In genomic region chr1:161662684-161663339, GRCh38 we compare ENCODE assay signal across 10 cellular contexts. TPM values are rescaled to one million over a fixed set of nuclear protein-coding genes. Genes with fewer than 3 reads are reported as not detected.
DNase-seq lines count a peak whose midpoint lies in the region; ATAC-seq and TF ChIP-seq lines count a peak whose summit lies in the region.
"Not testable (repeated sequence)": the region's sequence is repeated elsewhere in the genome, so short reads cannot be mapped to it uniquely, and the experiment has no call there.
"Had no signal": no experiment of that assay in that cellular context is flagged by ENCODE, and none has a peak within 500 bp of the region (broad histone marks: within the 10 kb centered on the region; RNA-seq: fewer than 3 reads in every experiment).

FCGR2B (plus strand) TSS chr1:161663143; CDS start chr1:161663242, 99 bp downstream.

- not testable (repeated sequence) for TF ChIP-seq CTCF in gastroesophageal sphincter (IDR thresholded peaks at IDR 0.05); omental fat pad (IDR thresholded peaks at IDR 0.05)

- not testable (repeated sequence) for H3K9me3 ChIP-seq in gastroesophageal sphincter

- H3K27me3 ChIP-seq in gastroesophageal sphincter = not testable (repeated sequence)

- not testable (repeated sequence) for TF ChIP-seq POLR2A in gastroesophageal sphincter (IDR thresholded peaks at IDR 0.05)

- not testable (repeated sequence) for H3K36me3 ChIP-seq in gastroesophageal sphincter

- H3K27ac ChIP-seq in gastroesophageal sphincter = not testable (repeated sequence)

- not testable (repeated sequence) for TF ChIP-seq EP300 in gastroesophageal sphincter (IDR thresholded peaks at IDR 0.05)

- H3K4me3 ChIP-seq in gastroesophageal sphincter = not testable (repeated sequence)

- not testable (repeated sequence) for DNase-seq in omental fat pad (ENCODE audit: low spot score)

- peak; percentile 44 for ATAC-seq in GM18520 (IDR thresholded peaks at IDR 0.05; ENCODE audit: unreplicated experiment)
- ATAC-seq in GM19463 (IDR thresholded peaks at IDR 0.05; ENCODE audit: unreplicated experiment) = peak; percentile 55
- ATAC-seq in HG02571 (IDR thresholded peaks at IDR 0.05; ENCODE audit: unreplicated experiment) = peak; percentile 65
- peak; percentile 75 for ATAC-seq in HG03064 (IDR thresholded peaks at IDR 0.05; ENCODE audit: low read depth, unreplicated experiment)
- peak; percentile 57 for ATAC-seq in HG03520 (IDR thresholded peaks at IDR 0.05; ENCODE audit: unreplicated experiment)
- ATAC-seq in gastroesophageal sphincter; omental fat pad (ENCODE audit: low FRiP score): not testable (repeated sequence)

- H3K4me1 ChIP-seq in gastroesophageal sphincter = not testable (repeated sequence)

- WGBS in gastroesophageal sphincter (ENCODE audit: low coverage in 1 of 2), 2 donors = no CpG with 5 or more reads among the region's 4 CpGs

RNA-seq across cellular contexts. Expression of gene FCGR2B, which starts in this region (rescaled TPM):
- 10 to 100 TPM; 10.1 to 30.9 (median 20.6) TPM for total RNA-seq in gastroesophageal sphincter
- total RNA-seq in omental fat pad = 10 to 100 TPM; 31.3 to 74.9 (median 42.8) TPM
- total RNA-seq: activated CD4-positive, alpha-beta T cell treated with anti-CD3 and anti-CD28 coated beads, Interleukin-2, amount 10 ng/mL, durations not matched to agents 7 days and 5 days; lung microvascular endothelial cell; pulmonary artery endothelial cell had no signal
